Comparison of ENCODE assay signal across 21 cellular contexts in the genomic region with DNA sequence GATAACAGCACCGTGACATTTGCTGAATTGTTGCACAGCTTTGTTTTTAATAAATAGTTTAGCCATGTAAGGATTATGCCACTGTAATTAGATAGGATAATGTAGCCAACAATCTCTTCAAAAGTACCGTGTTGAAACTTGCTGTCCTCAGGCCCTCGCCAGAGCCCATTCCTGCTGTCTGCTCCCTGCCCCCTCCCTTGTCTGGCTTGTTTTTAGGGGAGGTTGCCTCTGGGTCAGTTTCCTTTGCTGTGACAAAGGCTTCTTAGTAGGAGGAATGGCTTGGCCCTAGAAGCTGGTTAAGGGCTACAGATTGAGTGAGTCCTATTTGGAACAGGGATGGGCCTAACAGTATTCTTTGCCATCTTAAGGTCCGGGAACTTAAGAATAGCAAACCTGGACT.
DNase-seq lines count a peak whose midpoint lies in the region; ATAC-seq and TF ChIP-seq lines count a peak whose summit lies in the region.
"Had no signal": no experiment of that assay in that cellular context is flagged by ENCODE, and none has a peak within 500 bp of the region (broad histone marks: within the 10 kb centered on the region; RNA-seq: fewer than 3 reads in every experiment).

No MANE protein-coding gene starts in this region.

- intact Hi-C loops in Calu3 (cut with micrococcal nuclease; ENCODE audit: unreplicated experiment) (loop anchor here (5.0 kb wide), 1 partner anchor 39 kb away; no protein-coding TSS in a partner anchor), left cardiac atrium (cut with DNase I) (no loop called here)

- no peak overlapping the region for H4K12ac ChIP-seq in trophoblast cell (ENCODE audit: low read depth, low read length)

- no peak overlapping the region for H3K4ac ChIP-seq in trophoblast cell (ENCODE audit: low read depth, low read length)

- no peak overlapping the region for H3K9ac ChIP-seq in trophoblast cell (ENCODE audit: low read length)

- in situ Hi-C loops in GM13976 (cut with MboI; ENCODE audit: low sequenced_read_pairs, unreplicated experiment) = no loop called here

- H3K4me2 ChIP-seq in trophoblast cell (ENCODE audit: low read length) = no peak overlapping the region
- H3K4me2 ChIP-seq: A549 had no signal

- H3K9me3 Mint-ChIP-seq in Calu3 (ENCODE audit: low read depth, unreplicated experiment) = no peaks in the 10 kb centered on the region
- H3K9me3 Mint-ChIP-seq: activated naive CD8-positive, alpha-beta T cell treated with anti-CD3 and anti-CD28 coated beads, Interleukin-2, amount 10 ng/mL, durations not matched to agents 7 days and 5 days; stimulated activated naive CD8-positive, alpha-beta T cell treated with anti-CD3 and anti-CD28 coated beads, Interleukin-15, Interleukin-2, amounts not matched to agents 100 ng/mL and 50 ng/mL, for 24 hours had no signal

- H3K27ac Mint-ChIP-seq in Calu3 (ENCODE audit: unreplicated experiment) = peak overlapping the region; percentile 75
- H3K27ac Mint-ChIP-seq: activated naive CD8-positive, alpha-beta T cell treated with anti-CD3 and anti-CD28 coated beads, Interleukin-2, amount 10 ng/mL, durations not matched to agents 7 days and 5 days; brain; stimulated activated naive CD8-positive, alpha-beta T cell treated with anti-CD3 and anti-CD28 coated beads, Interleukin-15, Interleukin-2, amounts not matched to agents 100 ng/mL and 50 ng/mL, for 24 hours had no signal

- H3K4me1 ChIP-seq in trophoblast cell (ENCODE audit: control insufficient read depth in 1 of 2, insufficient read depth in 2 of 2, low read length in 2 of 2) = peaks cover 10 to 11% of the 10 kb centered on the region in 2 experiments
- H3K4me1 ChIP-seq: A549, psoas muscle, spleen, upper lobe of right lung had no signal

- peak overlapping the region; percentile 76 for H2BK120ac ChIP-seq in trophoblast cell (ENCODE audit: insufficient read depth, low read length, poor library complexity)

- no peak overlapping the region for H2AK5ac ChIP-seq in trophoblast cell (ENCODE audit: low read length)

- H3K79me1 ChIP-seq in trophoblast cell (ENCODE audit: low read length) = peaks cover 2% of the 10 kb centered on the region

- CTCF ChIA-PET in Calu3 (lab: Charles Lee) = interaction anchor here (2.2 kb wide), 1 partner anchor 14 kb away, joined by 6 read pairs; no protein-coding TSS in a partner anchor

- H2AFZ ChIP-seq in trophoblast cell (ENCODE audit: insufficient read depth, low read length, poor library complexity) = no peak overlapping the region

- H3K4me3 ChIP-seq in trophoblast cell (ENCODE audit: low read depth, low read length) = no peak overlapping the region
- H3K4me3 ChIP-seq: A549, psoas muscle, spleen, upper lobe of right lung had no signal

- H4K91ac ChIP-seq in trophoblast cell (ENCODE audit: low read depth, low read length) = peak overlapping the region; percentile 73

- no peaks in the 10 kb centered on the region for H3K36me3 ChIP-seq in trophoblast cell (ENCODE audit: control insufficient read depth in 1 of 2, insufficient read depth in 2 of 2, low read length in 2 of 2)
- H3K36me3 ChIP-seq: spleen, upper lobe of right lung had no signal

- H3K79me2 ChIP-seq in trophoblast cell (ENCODE audit: control insufficient read depth, insufficient read depth, low read length, poor library complexity) = no peaks in the 10 kb centered on the region

- TF ChIP-seq CTCF in Calu3 (IDR thresholded peaks at IDR 0.05; ENCODE audit: unreplicated experiment) = no peak
- no peak for TF ChIP-seq CTCF in GM13976 (IDR thresholded peaks at IDR 0.05; ENCODE audit: borderline replicate concordance, control extremely low read depth, extremely low read depth, insufficient read depth, missing control alignments)

- H3K27ac ChIP-seq in caudate nucleus (ENCODE audit: low read depth, low read length) (peak overlapping the region; percentile 20), trophoblast cell (ENCODE audit: low read depth, low read length) (no peak overlapping the region)
- H3K27ac ChIP-seq: A549, psoas muscle, spleen, upper lobe of right lung had no signal

- peak overlapping the region; percentile 23 for H3K18ac ChIP-seq in trophoblast cell (ENCODE audit: low read length)

- peak overlapping the region; percentile 49 for H2BK5ac ChIP-seq in trophoblast cell (ENCODE audit: low read depth, low read length, poor library complexity)

- peak; percentile 67 to 84 for ATAC-seq in left cardiac atrium
- ATAC-seq in GM21529 (IDR thresholded peaks at IDR 0.05; ENCODE audit: unreplicated experiment) = no peak
- ATAC-seq: A549, psoas muscle, upper lobe of right lung had no signal

- BruUV-seq in Calu3 (replicated peaks; lab: Mats Ljungman, UMichigan) = no TSS peak

- peak overlapping the region; percentile 30 for H3K4me3 Mint-ChIP-seq in Calu3 (ENCODE audit: low read depth, unreplicated experiment)
- H3K4me3 Mint-ChIP-seq: activated naive CD8-positive, alpha-beta T cell treated with anti-CD3 and anti-CD28 coated beads, Interleukin-2, amount 10 ng/mL, durations not matched to agents 7 days and 5 days; brain; stimulated activated naive CD8-positive, alpha-beta T cell treated with anti-CD3 and anti-CD28 coated beads, Interleukin-15, Interleukin-2, amounts not matched to agents 100 ng/mL and 50 ng/mL, for 24 hours had no signal

- DNase-seq in Calu3 = peak; percentile 42
- DNase-seq in caudate nucleus (lab: John Stamatoyannopoulos, UW) = no peak
- DNase-seq in left cardiac atrium = peak; percentile 52
- peak; percentile 63 to 66 for DNase-seq in trophoblast cell
- DNase-seq in NCI-H146 (lab: John Stamatoyannopoulos, UW) = no peak
- no peak for DNase-seq in NCI-H1417 treated with DMSO at 0.1 percent for 48 hours (lab: John Stamatoyannopoulos, UW)
- no peak for DNase-seq in GM13976 (ENCODE audit: low spot score)
- DNase-seq: activated naive CD8-positive, alpha-beta T cell treated with anti-CD3 and anti-CD28 coated beads, Interleukin-2, amount 10 ng/mL, durations not matched to agents 7 days and 5 days; cortex of kidney; kidney glomerular epithelial cell; NCI-H1092 treated with DMSO at 0.1 percent for 48 hours; NCI-H526; psoas muscle; spleen; stimulated activated CD4-positive, alpha-beta T cell treated with anti-CD3 and anti-CD28 coated beads, Interleukin-4, amount 100 ng/mL, for 24 hours; SW 1271; upper lobe of right lung had no signal

- peak overlapping the region; percentile 60 for H4K8ac ChIP-seq in trophoblast cell (ENCODE audit: low read depth, low read length)

- H3K27me3 Mint-ChIP-seq in Calu3 (ENCODE audit: unreplicated experiment) = no peaks in the 10 kb centered on the region

- H3K9me3 ChIP-seq in trophoblast cell (ENCODE audit: insufficient read depth, low read depth, low read length) = no peaks in the 10 kb centered on the region
- H3K9me3 ChIP-seq: A549, psoas muscle, spleen, upper lobe of right lung had no signal

- H2BK12ac ChIP-seq in trophoblast cell (ENCODE audit: low read length) = peak overlapping the region; percentile 84

- peaks cover 41% of the 10 kb centered on the region for H3K4me1 Mint-ChIP-seq in Calu3 (ENCODE audit: low read depth, unreplicated experiment)
- H3K4me1 Mint-ChIP-seq: activated naive CD8-positive, alpha-beta T cell treated with anti-CD3 and anti-CD28 coated beads, Interleukin-2, amount 10 ng/mL, durations not matched to agents 7 days and 5 days had no signal

- no peaks in the 10 kb centered on the region for H3K36me3 Mint-ChIP-seq in Calu3 (ENCODE audit: insufficient read depth, unreplicated experiment)
- H3K36me3 Mint-ChIP-seq: activated naive CD8-positive, alpha-beta T cell treated with anti-CD3 and anti-CD28 coated beads, Interleukin-2, amount 10 ng/mL, durations not matched to agents 7 days and 5 days; brain had no signal

- no peak overlapping the region for H3K23ac ChIP-seq in trophoblast cell (ENCODE audit: low read length)

- WGBS in trophoblast cell (ENCODE audit: extremely low coverage, insufficient coverage, insufficient read length) = no CpG with 5 or more reads among the region's 4 CpGs

- H3K14ac ChIP-seq in trophoblast cell (ENCODE audit: low read length) = no peak overlapping the region

- H3K27me3 ChIP-seq in trophoblast cell (ENCODE audit: insufficient read depth, low read length) = no peaks in the 10 kb centered on the region
- H3K27me3 ChIP-seq: spleen, upper lobe of right lung had no signal

Comparison
In these comparisons a context has a peak if more than half of its experiments do, and no peak if none do; other contexts are left out.
1. DNase-seq: peak in Calu3 (single experiment), left cardiac atrium (single experiment) and trophoblast cell (2 of 2); none in caudate nucleus (0 of 61), NCI-H146 (single experiment), NCI-H1417 treated with DMSO at 0.1 percent for 48 hours (single experiment) and GM13976 (single experiment).